ENCODE assay signal across 8 cellular contexts in the genomic region with DNA sequence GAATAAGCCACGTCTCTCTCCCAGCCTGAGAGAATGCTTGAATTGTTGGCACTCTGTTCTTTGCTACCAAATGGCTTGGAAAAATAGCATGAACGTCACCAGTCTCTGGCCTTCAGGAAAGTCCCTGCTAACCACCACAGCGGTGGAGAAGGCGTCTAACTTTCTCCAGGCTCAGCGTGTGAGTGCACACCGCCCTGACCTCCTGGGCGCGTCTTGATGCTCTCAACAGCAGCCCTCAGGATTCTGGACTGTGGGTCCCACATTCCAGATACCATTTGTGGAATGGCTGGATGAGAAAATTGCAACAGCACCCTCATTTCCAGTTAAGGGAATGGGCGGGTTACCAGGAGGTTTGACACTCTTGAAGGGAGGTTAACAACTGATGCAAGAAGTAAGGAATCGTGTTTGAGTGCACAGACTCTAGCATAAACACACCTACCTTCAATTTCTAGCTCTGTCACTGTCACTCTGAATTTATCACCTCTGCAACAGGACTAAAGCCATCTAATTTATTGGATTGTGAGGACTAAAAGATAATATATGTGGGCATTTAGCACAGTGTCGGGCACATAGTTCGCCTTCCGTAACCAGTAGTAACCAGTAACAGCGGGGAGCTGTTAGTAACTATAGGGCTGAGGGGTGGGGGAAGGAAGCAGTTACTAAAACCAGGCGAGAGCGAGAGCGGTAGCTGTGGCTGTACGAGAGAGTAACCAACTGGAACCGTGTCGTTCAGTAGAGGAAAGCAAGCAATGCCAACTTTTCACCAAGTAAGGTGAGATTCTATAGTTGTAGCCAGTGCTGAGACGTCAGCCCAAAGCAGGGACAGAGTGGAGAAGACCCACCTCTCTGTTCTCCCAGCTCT. TPM values are rescaled to one million over a fixed set of nuclear protein-coding genes. Genes with fewer than 3 reads are reported as not detected.
DNase-seq lines count a peak whose midpoint lies in the region; ATAC-seq and TF ChIP-seq lines count a peak whose summit lies in the region.

No MANE protein-coding gene starts in this region.

- H3K9me3 ChIP-seq in KOPT-K1 (ENCODE audit: insufficient read depth, low read length, poor library complexity, severe bottlenecking) (peaks cover 9% of the 10 kb centered on the region), left ventricle myocardium inferior (replicated peaks) (no peaks in the 10 kb centered on the region), spleen (no peaks in the 10 kb centered on the region)

- H3K27me3 ChIP-seq in left ventricle myocardium inferior (ENCODE audit: low read depth) (no peaks in the 10 kb centered on the region), spleen (replicated peaks in 1 of 7) (no peaks in the 10 kb centered on the region)

- TF ChIP-seq POLR2A in spleen (IDR thresholded peaks at IDR 0.05), result no peak

- H3K4me1 ChIP-seq in left ventricle myocardium inferior (peaks cover 36% of the 10 kb centered on the region), spleen (peaks cover 17 to 42% (median 28%) of the 10 kb centered on the region in 6 donors)

- H3K4me3 ChIP-seq in left ventricle myocardium inferior (peak overlapping the region; percentile 75), spleen (peak overlapping the region; percentile 53 to 81 (median 63))

- H3K36me3 ChIP-seq in KOPT-K1 (ENCODE audit: insufficient read depth, low read length) (peaks cover 9% of the 10 kb centered on the region), left ventricle myocardium inferior (peaks cover 13% of the 10 kb centered on the region), spleen (peaks cover 0 to 21% (median 3%) of the 10 kb centered on the region in 6 donors)

- intact Hi-C loops in left ventricle myocardium inferior (cut with micrococcal nuclease) (no loop called here), spleen (cut with DNase I; ENCODE audit: low total_unique reads) (loop anchor here (5.0 kb wide), 1 partner anchor 154 kb away; no protein-coding TSS in a partner anchor)

- ATAC-seq in GM21576 (IDR thresholded peaks at IDR 0.05; ENCODE audit: unreplicated experiment), result peak; percentile 64

- TF ChIP-seq CTCF in left ventricle myocardium inferior (IDR thresholded peaks at IDR 0.05; ENCODE audit: borderline replicate concordance) (no peak), spleen (IDR thresholded peaks at IDR 0.05 in 8 of 11, conservative IDR thresholded peaks at IDR 0.05 in 3 of 11) (no peak)

- H3K27ac ChIP-seq in KOPT-K1 (ENCODE audit: low read depth, low read length, poor library complexity, severe bottlenecking) (peak overlapping the region; percentile 70), left ventricle myocardium inferior (replicated peaks) (peak overlapping the region; percentile 96), spleen (peak overlapping the region; percentile 91 to 97 (median 96))

- WGBS in spleen, 5 donors, result 40 to 61% (median 51%) methylated on average over 21 of the region's 21 CpGs

- DNase-seq in EL, result peak; percentile 36
- DNase-seq in activated effector memory CD4-positive, alpha-beta T cell treated with anti-CD3 and anti-CD28 coated beads, Interleukin-2, amount 50 U/mL, for 16 hours, result peak; percentile 86
- no peak for DNase-seq in left ventricle myocardium inferior
- peak; percentile 81 for DNase-seq in spleen
- no peak for DNase-seq in AG08395 (ENCODE audit: low spot score)
- no peak for DNase-seq in COLO829 (ENCODE audit: low spot score)

RNA-seq across cellular contexts. Expression of gene PLGRKT, which starts 0.8 kb away (rescaled TPM):
- 34.3 TPM for total RNA-seq in left ventricle myocardium inferior
- 10 to 100 TPM; 12.8 to 20.7 (median 17.5) TPM for total RNA-seq in spleen
- 10 to 100 TPM; 15.5 to 27.9 (median 21.3) TPM for polyA plus RNA-seq in spleen

RNA-seq across cellular contexts. Expression of gene CD274, which starts 11.8 kb away (rescaled TPM):
- 14.7 TPM for total RNA-seq in left ventricle myocardium inferior
- 10 to 100 TPM; 24.2 to 34.8 (median 28.1) TPM for total RNA-seq in spleen
- 1 to 10 TPM; 1.8 to 6.1 (median 1.9) TPM for polyA plus RNA-seq in spleen

Comparison
In these comparisons a context has a peak if more than half of its experiments do, and no peak if none do; other contexts are left out.
1. DNase-seq: peak in EL (single experiment), activated effector memory CD4-positive, alpha-beta T cell treated with anti-CD3 and anti-CD28 coated beads, Interleukin-2, amount 50 U/mL, for 16 hours (single experiment) and spleen (single experiment); none in left ventricle myocardium inferior (single experiment), AG08395 (single experiment) and COLO829 (single experiment).
2. Peak in every context shown above with its lines, with median percentiles within 50 percentile points of each other: H3K27ac ChIP-seq.